1 cellular context compared by ENCODE assay signal in the genomic region with DNA sequence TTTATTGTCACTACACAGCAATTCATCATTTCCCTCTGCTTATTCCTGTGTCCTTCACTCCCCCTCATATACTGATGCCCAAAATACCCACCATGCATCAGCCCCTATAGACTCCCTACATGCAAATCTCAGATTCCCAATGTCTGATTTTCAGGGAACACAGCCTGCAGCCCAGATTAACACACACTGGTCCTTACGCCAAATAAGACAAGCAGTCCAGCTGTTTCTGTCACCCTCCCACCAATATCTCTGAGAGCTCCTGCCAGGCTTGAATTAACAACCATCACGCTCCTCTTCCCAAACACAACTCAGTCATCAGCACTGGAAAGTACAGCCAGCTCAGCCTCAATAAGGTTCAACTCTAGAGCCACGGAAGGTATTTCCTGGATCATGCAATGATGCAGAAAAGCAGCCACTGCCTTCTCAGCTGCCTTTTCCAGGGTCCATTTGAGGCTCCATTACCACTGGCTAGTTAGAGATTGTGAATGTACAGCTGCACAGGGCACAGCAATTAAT.
TF ChIP-seq lines count a peak whose summit lies in the region.

No MANE protein-coding gene starts in this region.

TF ChIP-seq in HepG2, 621 proteins besides CTCF, POLR2A, EP300 and RAD21:
- TF ChIP-seq TGIF2 (CRISPR knock-in tag; IDR thresholded peaks at IDR 0.05) (0 out of 2 replicates have a peak, but pooled peaks have one; percentile 6), ZNF598 (CRISPR knock-in tag; IDR thresholded peaks at IDR 0.05; ENCODE audit: borderline replicate concordance) (0 out of 2 replicates have a peak, but pooled peaks have one; percentile 29), ARID2 (CRISPR knock-in tag; IDR thresholded peaks at IDR 0.05; ENCODE audit: borderline replicate concordance) (0 out of 2 replicates have a peak, but pooled peaks have one; percentile 25)
- TF ChIP-seq, protein P1, sequence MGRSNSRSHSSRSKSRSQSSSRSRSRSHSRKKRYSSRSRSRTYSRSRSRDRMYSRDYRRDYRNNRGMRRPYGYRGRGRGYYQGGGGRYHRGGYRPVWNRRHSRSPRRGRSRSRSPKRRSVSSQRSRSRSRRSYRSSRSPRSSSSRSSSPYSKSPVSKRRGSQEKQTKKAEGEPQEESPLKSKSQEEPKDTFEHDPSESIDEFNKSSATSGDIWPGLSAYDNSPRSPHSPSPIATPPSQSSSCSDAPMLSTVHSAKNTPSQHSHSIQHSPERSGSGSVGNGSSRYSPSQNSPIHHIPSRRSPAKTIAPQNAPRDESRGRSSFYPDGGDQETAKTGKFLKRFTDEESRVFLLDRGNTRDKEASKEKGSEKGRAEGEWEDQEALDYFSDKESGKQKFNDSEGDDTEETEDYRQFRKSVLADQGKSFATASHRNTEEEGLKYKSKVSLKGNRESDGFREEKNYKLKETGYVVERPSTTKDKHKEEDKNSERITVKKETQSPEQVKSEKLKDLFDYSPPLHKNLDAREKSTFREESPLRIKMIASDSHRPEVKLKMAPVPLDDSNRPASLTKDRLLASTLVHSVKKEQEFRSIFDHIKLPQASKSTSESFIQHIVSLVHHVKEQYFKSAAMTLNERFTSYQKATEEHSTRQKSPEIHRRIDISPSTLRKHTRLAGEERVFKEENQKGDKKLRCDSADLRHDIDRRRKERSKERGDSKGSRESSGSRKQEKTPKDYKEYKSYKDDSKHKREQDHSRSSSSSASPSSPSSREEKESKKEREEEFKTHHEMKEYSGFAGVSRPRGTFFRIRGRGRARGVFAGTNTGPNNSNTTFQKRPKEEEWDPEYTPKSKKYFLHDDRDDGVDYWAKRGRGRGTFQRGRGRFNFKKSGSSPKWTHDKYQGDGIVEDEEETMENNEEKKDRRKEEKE (IDR thresholded peaks at IDR 0.05): no peak
